Comparison of ENCODE assay signal across 13 cellular contexts in the genomic region with DNA sequence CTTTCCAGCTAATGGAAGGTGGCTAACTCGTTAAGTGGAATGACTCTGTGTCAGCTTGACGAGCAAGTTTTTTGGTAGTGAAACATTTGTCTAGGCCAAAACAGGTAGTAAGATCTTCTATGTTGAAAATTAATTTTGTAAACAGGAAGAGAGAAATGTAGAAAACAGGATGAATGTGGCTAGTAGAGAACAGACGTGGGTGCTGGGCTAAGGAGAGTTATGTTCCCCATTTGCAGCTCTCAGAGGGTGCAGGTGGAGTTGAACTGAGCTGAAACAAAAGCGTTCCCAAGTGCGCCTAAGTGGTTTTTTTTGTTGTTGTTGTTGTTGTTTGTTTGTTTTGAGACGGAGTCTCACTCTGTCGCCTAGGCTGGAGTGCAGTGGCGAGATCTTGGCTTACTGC. TPM values are rescaled to one million over a fixed set of nuclear protein-coding genes. Genes with fewer than 3 reads are reported as not detected.
DNase-seq lines count a peak whose midpoint lies in the region; ATAC-seq lines count a peak whose summit lies in the region.
"Had no signal": no experiment of that assay in that cellular context is flagged by ENCODE, and none has a peak within 500 bp of the region (broad histone marks: within the 10 kb centered on the region; RNA-seq: fewer than 3 reads in every experiment).

No MANE protein-coding gene starts in this region.

- no peaks in the 10 kb centered on the region for H3K27me3 Mint-ChIP-seq in naive B cell

- peaks cover 44 to 78% (median 62%) of the 10 kb centered on the region in 3 donors for H3K4me1 Mint-ChIP-seq in naive B cell

- peak overlapping the region; percentile 3 to 89 (median 78) for H3K4me3 Mint-ChIP-seq in naive B cell

- no peaks in the 10 kb centered on the region for H3K36me3 Mint-ChIP-seq in naive B cell

- intact Hi-C loops in left cardiac atrium (cut with DNase I), result no loop called here

- H3K9me3 Mint-ChIP-seq in naive B cell, result no peaks in the 10 kb centered on the region

- ATAC-seq in GM18907 (IDR thresholded peaks at IDR 0.05; ENCODE audit: unreplicated experiment) (peak; percentile 70), GM21528 (IDR thresholded peaks at IDR 0.05; ENCODE audit: low FRiP score, unreplicated experiment) (peak; percentile 64), HG03342 (IDR thresholded peaks at IDR 0.05; ENCODE audit: unreplicated experiment) (peak; percentile 56), naive B cell (ENCODE audit: low read depth in 2 of 2) (peak; percentile 83 to 92), HG03520 (IDR thresholded peaks at IDR 0.05; ENCODE audit: unreplicated experiment) (no peak), left cardiac atrium (no peak)
- ATAC-seq: gastroesophageal sphincter, psoas muscle had no signal

- DNase-seq in naive B cell (peak; percentile 54), globus pallidus (ENCODE audit: low spot score) (no peak), left cardiac atrium (no peak)
- DNase-seq: activated naive CD4-positive, alpha-beta T cell treated with anti-CD3 and anti-CD28 coated beads, Interleukin-2, amount 50 U/mL, for 16 hours; DMS79; NCI-H1436 treated with DMSO at 0.1 percent for 48 hours; psoas muscle; trophoblast cell had no signal

- peak overlapping the region; percentile 92 to 99 (median 96) for H3K27ac Mint-ChIP-seq in naive B cell

RNA-seq across cellular contexts. Expression of a gene that starts 59.5 kb away (rescaled TPM):
- 10 to 100 TPM; 50.6 to 65.5 (median 56.1) TPM for polyA plus RNA-seq in naive B cell (ENCODE audit: low read depth in 6 of 6)
- total RNA-seq in left cardiac atrium, result 10 to 100 TPM; 26.5 to 28.9 TPM

Comparison
In these comparisons a context has a peak if more than half of its experiments do, and no peak if none do; other contexts are left out.
1. ATAC-seq: peak in GM18907 (single experiment), GM21528 (single experiment), HG03342 (single experiment) and naive B cell (2 of 2); none in HG03520 (single experiment) and left cardiac atrium (0 of 2).